In the genomic region with DNA sequence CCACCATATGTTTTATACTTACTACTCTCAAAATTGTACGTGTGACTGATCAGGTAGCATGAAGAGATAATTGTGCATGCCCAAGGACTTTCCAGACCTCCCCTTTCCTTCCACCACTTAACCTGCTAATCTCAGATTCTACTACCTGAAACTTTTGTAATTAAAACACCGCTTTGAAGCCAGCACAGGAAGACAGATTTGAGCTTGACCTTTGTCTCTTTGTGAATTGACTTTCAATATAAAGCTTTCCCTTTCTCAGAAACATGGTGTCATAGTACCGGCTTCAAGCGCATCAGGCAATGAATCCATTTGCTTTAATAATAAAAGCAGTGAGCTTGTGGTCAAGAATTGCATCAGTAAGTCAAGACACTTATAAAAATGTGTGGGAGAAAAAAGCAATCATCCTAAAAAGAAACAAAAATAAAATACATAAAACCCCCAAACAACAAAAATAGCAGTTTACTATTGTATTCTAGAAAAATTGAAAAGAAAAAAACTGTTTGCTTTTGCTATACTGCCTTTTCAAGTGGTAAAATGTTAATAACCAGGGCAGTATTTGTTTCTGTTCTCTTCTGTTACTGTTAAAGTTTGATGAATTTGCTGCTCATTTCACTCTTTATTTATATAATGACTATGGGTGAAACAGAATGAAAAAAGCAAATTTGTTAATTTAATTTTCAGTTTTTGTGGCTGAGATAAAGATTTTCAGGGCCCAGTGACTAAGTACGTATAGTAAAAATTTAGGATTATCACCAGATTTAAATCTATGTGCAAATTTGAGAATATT, we compare ENCODE assay signal across 20 cellular contexts.
DNase-seq lines count a peak whose midpoint lies in the region; ATAC-seq and TF ChIP-seq lines count a peak whose summit lies in the region.
"Had no signal": no experiment of that assay in that cellular context is flagged by ENCODE, and none has a peak within 500 bp of the region (broad histone marks: within the 10 kb centered on the region; RNA-seq: fewer than 3 reads in every experiment).

No MANE protein-coding gene starts in this region.

- no peaks in the 10 kb centered on the region for H3K9me3 ChIP-seq in OCI-LY3 (ENCODE audit: insufficient read depth, low read length)
- H3K9me3 ChIP-seq in neuronal stem cell (replicated peaks in 1 of 2; ENCODE audit: control insufficient read depth in 2 of 2, insufficient read depth in 1 of 2, low read depth in 1 of 2, low read length in 2 of 2) = no peaks in the 10 kb centered on the region

- H3K4me3 ChIP-seq in OCI-LY3 (ENCODE audit: low read length) (peak overlapping the region; percentile 76), neuronal stem cell (ENCODE audit: low read length in 2 of 2) (no peak overlapping the region)
- H3K4me3 ChIP-seq: GM23248 had no signal

- H4K8ac ChIP-seq in neuronal stem cell (ENCODE audit: low read depth, low read length) = no peak overlapping the region

- no peak overlapping the region for H3K18ac ChIP-seq in neuronal stem cell (ENCODE audit: low read length)

- H4K91ac ChIP-seq in neuronal stem cell (ENCODE audit: low read depth, low read length, poor library complexity) = no peak overlapping the region

- DNase-seq in activated naive CD8-positive, alpha-beta T cell treated with anti-CD3 and anti-CD28 coated beads, Interleukin-2, amount 10 ng/mL, durations not matched to agents 7 days and 5 days = no peak
- DNase-seq in activated naive CD8-positive, alpha-beta T cell treated with anti-CD3 and anti-CD28 coated beads for 36 hours = no peak
- no peak for DNase-seq in neuronal stem cell (ENCODE audit: low spot score)
- no peak for DNase-seq in cardiac septum (ENCODE audit: low spot score)
- DNase-seq: ACHN; Calu3; CD4-positive, alpha-beta T cell; DMS79 treated with DMSO at 0.1 percent for 48 hours; GM23248; IMR-90; NCI-H1105; NCI-H1930; NCI-H2171 treated with DMSO at 0.1 percent for 48 hours; NCI-H774; SHP77 treated with DMSO at 0.1 percent for 48 hours; T-helper 9 cell had no signal

- no peak overlapping the region for H3K23ac ChIP-seq in neuronal stem cell (ENCODE audit: low read depth, low read length, poor library complexity)

- H3K4ac ChIP-seq in neuronal stem cell (ENCODE audit: low read length) = no peak overlapping the region

- TF ChIP-seq CTCF in OCI-LY3 (IDR thresholded peaks at IDR 0.05; ENCODE audit: low read depth, low read length) = no peak

- H3K4me3 Mint-ChIP-seq in activated naive CD8-positive, alpha-beta T cell treated with anti-CD3 and anti-CD28 coated beads, Interleukin-2, amount 10 ng/mL, durations not matched to agents 7 days and 5 days = peak overlapping the region; percentile 39
- H3K4me3 Mint-ChIP-seq in activated naive CD8-positive, alpha-beta T cell treated with anti-CD3 and anti-CD28 coated beads for 36 hours = no peak overlapping the region
- H3K4me3 Mint-ChIP-seq: CD4-positive, alpha-beta T cell had no signal

- intact Hi-C loops in cardiac septum (cut with DNase I) = no loop called here

- H3K9ac ChIP-seq in OCI-LY3 (ENCODE audit: low read length) (peak overlapping the region; percentile 67), neuronal stem cell (ENCODE audit: low read depth, low read length, poor library complexity) (no peak overlapping the region)
- H3K9ac ChIP-seq: GM23248 had no signal

- H3K27ac ChIP-seq in OCI-LY3 (ENCODE audit: low read length) (peak overlapping the region; percentile 91), neuronal stem cell (replicated peaks; ENCODE audit: low read length) (no peak overlapping the region)
- H3K27ac ChIP-seq: GM23248 had no signal

- no peak overlapping the region for H2BK15ac ChIP-seq in neuronal stem cell (ENCODE audit: low read length)

- H2BK5ac ChIP-seq in neuronal stem cell (ENCODE audit: low read length) = no peak overlapping the region

- H3K4me2 ChIP-seq in OCI-LY3 (ENCODE audit: low read length) (peak overlapping the region; percentile 67), neuronal stem cell (ENCODE audit: insufficient read depth, low read length, poor library complexity, severe bottlenecking) (no peak overlapping the region)

- H3K36me3 ChIP-seq in OCI-LY3 (replicated peaks; ENCODE audit: low read depth, low read length) (no peaks in the 10 kb centered on the region), neuronal stem cell (replicated peaks in 1 of 2; ENCODE audit: control insufficient read depth in 2 of 2, insufficient read depth in 2 of 2, low read length in 2 of 2) (no peaks in the 10 kb centered on the region)

- no peak overlapping the region for H2BK12ac ChIP-seq in neuronal stem cell (ENCODE audit: low read length)

- H3K27me3 ChIP-seq in OCI-LY3 (ENCODE audit: low read depth, low read length) (no peaks in the 10 kb centered on the region), neuronal stem cell (ENCODE audit: control insufficient read depth in 3 of 3, insufficient read depth in 3 of 3, low read depth in 1 of 3, low read length in 3 of 3) (no peaks in the 10 kb centered on the region)

- POLR2A ChIA-PET in activated naive CD8-positive, alpha-beta T cell treated with anti-CD3 and anti-CD28 coated beads, Interleukin-2, amount 10 ng/mL, durations not matched to agents 7 days and 5 days (lab: Charles Lee) = no interaction called here

- H2AFZ ChIP-seq in OCI-LY3 (ENCODE audit: low read depth, low read length) (peak overlapping the region; percentile 94), neuronal stem cell (ENCODE audit: low read length) (peak overlapping the region; percentile 57)
- H2AFZ ChIP-seq: GM23248 had no signal

- no peaks in the 10 kb centered on the region for H3K27me3 Mint-ChIP-seq in activated naive CD8-positive, alpha-beta T cell treated with anti-CD3 and anti-CD28 coated beads, Interleukin-2, amount 10 ng/mL, durations not matched to agents 7 days and 5 days
- no peaks in the 10 kb centered on the region for H3K27me3 Mint-ChIP-seq in activated naive CD8-positive, alpha-beta T cell treated with anti-CD3 and anti-CD28 coated beads for 36 hours
- H3K27me3 Mint-ChIP-seq: CD4-positive, alpha-beta T cell had no signal

- no peaks in the 10 kb centered on the region for H3K79me2 ChIP-seq in OCI-LY3 (ENCODE audit: low read length)

- no peak for ATAC-seq in activated naive CD8-positive, alpha-beta T cell treated with anti-CD3 and anti-CD28 coated beads, Interleukin-2, amount 10 ng/mL, durations not matched to agents 7 days and 5 days (ENCODE audit: low read depth)
- ATAC-seq in HG02610 (IDR thresholded peaks at IDR 0.05; ENCODE audit: unreplicated experiment) = peak; percentile 36
- no peak for ATAC-seq in HG03354 (IDR thresholded peaks at IDR 0.05; ENCODE audit: poor library complexity, severe bottlenecking, unreplicated experiment)
- no peak for ATAC-seq in GM21528 (IDR thresholded peaks at IDR 0.05; ENCODE audit: low FRiP score, unreplicated experiment)

- H2AK5ac ChIP-seq in neuronal stem cell (ENCODE audit: low read depth, low read length) = no peak overlapping the region

- H4K20me1 ChIP-seq in OCI-LY3 (ENCODE audit: insufficient read depth, low read length) = no peaks in the 10 kb centered on the region

- no CpG with 5 or more reads among the region's 5 CpGs for WGBS in neuronal stem cell (ENCODE audit: extremely low coverage in 2 of 2, insufficient read length in 2 of 2, insufficient replicate concordance in 1 of 2), 2 donors

- peak overlapping the region; percentile 47 for H3K27ac Mint-ChIP-seq in activated naive CD8-positive, alpha-beta T cell treated with anti-CD3 and anti-CD28 coated beads, Interleukin-2, amount 10 ng/mL, durations not matched to agents 7 days and 5 days
- no peak overlapping the region for H3K27ac Mint-ChIP-seq in activated naive CD8-positive, alpha-beta T cell treated with anti-CD3 and anti-CD28 coated beads for 36 hours
- H3K27ac Mint-ChIP-seq: CD4-positive, alpha-beta T cell had no signal

- H2BK120ac ChIP-seq in neuronal stem cell (ENCODE audit: low read depth, low read length) = no peak overlapping the region

- H3K79me1 ChIP-seq in neuronal stem cell (ENCODE audit: low read depth, low read length) = no peaks in the 10 kb centered on the region

- H3K9me3 Mint-ChIP-seq in activated naive CD8-positive, alpha-beta T cell treated with anti-CD3 and anti-CD28 coated beads, Interleukin-2, amount 10 ng/mL, durations not matched to agents 7 days and 5 days = peaks cover 4% of the 10 kb centered on the region
- H3K9me3 Mint-ChIP-seq in activated naive CD8-positive, alpha-beta T cell treated with anti-CD3 and anti-CD28 coated beads for 36 hours = peaks cover 4% of the 10 kb centered on the region

- peaks cover 3% of the 10 kb centered on the region for H3K4me1 Mint-ChIP-seq in activated naive CD8-positive, alpha-beta T cell treated with anti-CD3 and anti-CD28 coated beads, Interleukin-2, amount 10 ng/mL, durations not matched to agents 7 days and 5 days
- no peaks in the 10 kb centered on the region for H3K4me1 Mint-ChIP-seq in activated naive CD8-positive, alpha-beta T cell treated with anti-CD3 and anti-CD28 coated beads for 36 hours

- H3K4me1 ChIP-seq in OCI-LY3 (ENCODE audit: low read length) (peaks cover 47% of the 10 kb centered on the region), neuronal stem cell (ENCODE audit: control insufficient read depth in 2 of 2, insufficient read depth in 1 of 2, low read depth in 1 of 2, low read length in 2 of 2) (no peaks in the 10 kb centered on the region)

- H3K14ac ChIP-seq in neuronal stem cell (ENCODE audit: low read length) = no peak overlapping the region

- H3K36me3 Mint-ChIP-seq in activated naive CD8-positive, alpha-beta T cell treated with anti-CD3 and anti-CD28 coated beads, Interleukin-2, amount 10 ng/mL, durations not matched to agents 7 days and 5 days = no peaks in the 10 kb centered on the region
- H3K36me3 Mint-ChIP-seq in activated naive CD8-positive, alpha-beta T cell treated with anti-CD3 and anti-CD28 coated beads for 36 hours = no peaks in the 10 kb centered on the region
